21 cellular contexts compared by ENCODE assay signal in the genomic region with DNA sequence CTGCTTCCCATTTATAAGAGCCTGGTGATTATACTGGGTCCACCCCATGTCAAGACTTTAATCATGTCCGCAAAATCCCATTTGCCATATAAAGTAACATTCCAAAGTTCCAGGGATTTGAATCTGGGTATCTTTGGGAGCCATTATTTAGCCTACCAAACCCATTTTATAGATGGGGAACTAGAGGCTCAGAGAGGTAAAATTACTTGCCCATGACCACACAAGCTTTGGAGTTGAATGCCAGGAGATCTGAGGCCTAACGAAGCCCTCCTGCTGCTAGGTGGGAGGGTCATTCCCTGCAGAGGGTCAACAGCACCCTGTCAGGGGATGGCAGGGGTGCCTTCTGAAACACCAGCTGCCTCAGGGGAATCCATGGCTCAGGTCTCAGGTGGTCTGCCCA.
"Had no signal": no experiment of that assay in that cellular context is flagged by ENCODE, and none has a peak within 500 bp of the region (broad histone marks: within the 10 kb centered on the region; RNA-seq: fewer than 3 reads in every experiment).

No MANE protein-coding gene starts in this region.

- H3K4me3 Mint-ChIP-seq: activated CD4-positive, alpha-beta memory T cell treated with anti-CD3 and anti-CD28 coated beads for 36 hours; activated naive CD8-positive, alpha-beta T cell treated with anti-CD3 and anti-CD28 coated beads for 36 hours; dendritic cell treated with granulocyte-macrophage colony-stimulating factor and Interleukin-4, amounts not matched to agents 40 ng/mL and 50 ng/mL, for 4 days; stimulated activated naive CD8-positive, alpha-beta T cell treated with anti-CD3 and anti-CD28 coated beads, Interleukin-15, amount 100 ng/mL, for 72 hours had no signal

- H3K27ac ChIP-seq: heart right ventricle, pancreas, psoas muscle, right atrium auricular region, tibial artery, vagina had no signal

- H3K9me3 ChIP-seq: heart right ventricle, pancreas, psoas muscle, right atrium auricular region, tibial artery, vagina had no signal

- H3K27me3 Mint-ChIP-seq: activated CD4-positive, alpha-beta memory T cell treated with anti-CD3 and anti-CD28 coated beads for 36 hours; activated naive CD8-positive, alpha-beta T cell treated with anti-CD3 and anti-CD28 coated beads for 36 hours; dendritic cell treated with granulocyte-macrophage colony-stimulating factor and Interleukin-4, amounts not matched to agents 40 ng/mL and 50 ng/mL, for 4 days; stimulated activated naive CD8-positive, alpha-beta T cell treated with anti-CD3 and anti-CD28 coated beads, Interleukin-15, amount 100 ng/mL, for 72 hours had no signal

- H3K27ac Mint-ChIP-seq: activated CD4-positive, alpha-beta memory T cell treated with anti-CD3 and anti-CD28 coated beads for 36 hours; dendritic cell treated with granulocyte-macrophage colony-stimulating factor and Interleukin-4, amounts not matched to agents 40 ng/mL and 50 ng/mL, for 4 days; stimulated activated naive CD8-positive, alpha-beta T cell treated with anti-CD3 and anti-CD28 coated beads, Interleukin-15, amount 100 ng/mL, for 72 hours had no signal

- ATAC-seq: heart right ventricle; pancreas; psoas muscle; stimulated activated naive CD8-positive, alpha-beta T cell treated with anti-CD3 and anti-CD28 coated beads, Interleukin-15, amount 100 ng/mL, for 72 hours had no signal

- DNase-seq: activated CD4-positive, alpha-beta memory T cell treated with anti-CD3 and anti-CD28 coated beads for 36 hours; activated CD4-positive, alpha-beta T cell treated with anti-CD3 and anti-CD28 coated beads for 48 hours; activated CD4-positive, CD25-positive, alpha-beta regulatory T cell; activated naive CD4-positive, alpha-beta T cell treated with Interleukin-2 at 50 U/mL for 16 hours; activated naive CD8-positive, alpha-beta T cell treated with anti-CD3 and anti-CD28 coated beads for 36 hours; activated T-cell treated with anti-CD3 and anti-CD28 coated beads, Interleukin-2, amount 50 U/mL, for 48 hours; amygdala; caudate nucleus; effector CD4-positive, alpha-beta T cell; heart right ventricle; mesenchymal stem cell; pancreas; psoas muscle; stimulated activated CD4-positive, alpha-beta T cell treated with anti-CD3 and anti-CD28 coated beads, Interleukin-12 subunit alpha, Interleukin-12 subunit beta, amount 100 ng/mL, for 4 hours; stimulated activated naive CD8-positive, alpha-beta T cell treated with anti-CD3 and anti-CD28 coated beads, Interleukin-15, amount 100 ng/mL, for 72 hours; T-helper 1 cell; T1000; tibial artery had no signal

- H3K27me3 ChIP-seq: pancreas, right atrium auricular region, tibial artery, vagina had no signal

- H3K9me3 Mint-ChIP-seq: activated CD4-positive, alpha-beta memory T cell treated with anti-CD3 and anti-CD28 coated beads for 36 hours; activated naive CD8-positive, alpha-beta T cell treated with anti-CD3 and anti-CD28 coated beads for 36 hours; dendritic cell treated with granulocyte-macrophage colony-stimulating factor and Interleukin-4, amounts not matched to agents 40 ng/mL and 50 ng/mL, for 4 days; stimulated activated naive CD8-positive, alpha-beta T cell treated with anti-CD3 and anti-CD28 coated beads, Interleukin-15, amount 100 ng/mL, for 72 hours had no signal
